20 cellular contexts compared by ENCODE assay signal in the genomic region with DNA sequence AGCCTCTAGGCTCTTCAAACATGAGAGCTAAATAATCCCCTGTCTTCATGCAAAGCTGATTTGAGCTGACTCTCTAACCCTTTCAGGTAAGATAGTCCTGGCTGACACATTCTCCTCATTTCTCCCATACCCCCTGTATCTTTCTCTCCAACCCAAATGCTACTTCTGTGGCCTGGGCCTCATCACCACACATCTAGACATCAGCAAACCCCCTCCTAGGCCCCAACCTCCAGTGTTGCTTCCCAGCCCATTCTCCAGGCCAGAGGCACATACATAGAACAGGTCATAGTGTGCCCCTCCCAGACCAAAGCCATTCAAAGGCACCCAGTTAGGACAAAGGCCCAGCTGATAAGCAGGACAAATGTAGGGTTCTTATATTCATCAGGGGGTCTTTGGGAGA.
"Had no signal": no experiment of that assay in that cellular context is flagged by ENCODE, and none has a peak within 500 bp of the region (broad histone marks: within the 10 kb centered on the region; RNA-seq: fewer than 3 reads in every experiment).

No MANE protein-coding gene starts in this region.

- H3K27ac ChIP-seq: foreskin keratinocyte, pancreas, psoas muscle, thyroid gland, vagina had no signal

- H3K4me3 Mint-ChIP-seq: activated naive CD4-positive, alpha-beta T cell treated with anti-CD3 and anti-CD28 coated beads, Interleukin-2, amount 10 ng/mL, durations not matched to agents 7 days and 5 days; memory B cell had no signal

- H3K4me3 ChIP-seq: pancreas, psoas muscle, thyroid gland, vagina had no signal

- H3K27me3 ChIP-seq: pancreas, thyroid gland, vagina had no signal

- H3K9me3 Mint-ChIP-seq: activated naive CD4-positive, alpha-beta T cell treated with anti-CD3 and anti-CD28 coated beads, Interleukin-2, amount 10 ng/mL, durations not matched to agents 7 days and 5 days had no signal

- ATAC-seq: foreskin keratinocyte; pancreas; psoas muscle; right cardiac atrium; stimulated activated naive CD8-positive, alpha-beta T cell treated with anti-CD3 and anti-CD28 coated beads, Interleukin-15, Interleukin-2, amounts not matched to agents 100 U/mL and 50 U/mL, for 24 hours had no signal

- H3K27ac Mint-ChIP-seq: activated naive CD4-positive, alpha-beta T cell treated with anti-CD3 and anti-CD28 coated beads, Interleukin-2, amount 10 ng/mL, durations not matched to agents 7 days and 5 days; memory B cell had no signal

- H3K9me3 ChIP-seq: pancreas, psoas muscle, thyroid gland, vagina had no signal

- H3K36me3 ChIP-seq: pancreas, thyroid gland, vagina had no signal

- DNase-seq: activated CD4-positive, alpha-beta T cell treated with anti-CD3 and anti-CD28 coated beads for 1 hour; activated CD4-positive, alpha-beta T cell treated with anti-CD3 and anti-CD28 coated beads, Interleukin-2, amount 50 U/mL, for 1 hour; activated CD8-positive, alpha-beta memory T cell treated with anti-CD3 and anti-CD28 coated beads for 24 hours; activated naive CD4-positive, alpha-beta T cell treated with anti-CD3 and anti-CD28 coated beads, Interleukin-2, amount 10 ng/mL, durations not matched to agents 7 days and 5 days; activated T-cell treated with anti-CD3 and anti-CD28 coated beads, Interleukin-2, amount 50 U/mL, for 48 hours; amygdala; cortex of kidney; foreskin keratinocyte; hippocampal formation; psoas muscle; right cardiac atrium; stimulated activated CD4-positive, alpha-beta T cell treated with anti-CD3 and anti-CD28 coated beads, Interleukin-12 subunit alpha, Interleukin-12 subunit beta, amount 100 ng/mL, for 4 hours; stimulated activated CD4-positive, alpha-beta T cell treated with anti-CD3 and anti-CD28 coated beads, Interleukin-4, amount 100 ng/mL, for 4 hours; stimulated activated naive CD8-positive, alpha-beta T cell treated with anti-CD3 and anti-CD28 coated beads, Interleukin-15, Interleukin-2, amounts not matched to agents 100 U/mL and 50 U/mL, for 24 hours; T-helper 1 cell; T-helper 9 cell; thyroid gland had no signal

- H3K4me1 Mint-ChIP-seq: activated naive CD4-positive, alpha-beta T cell treated with anti-CD3 and anti-CD28 coated beads, Interleukin-2, amount 10 ng/mL, durations not matched to agents 7 days and 5 days; memory B cell had no signal

- H3K4me1 ChIP-seq: foreskin keratinocyte, pancreas, psoas muscle, thyroid gland, vagina had no signal

- H3K36me3 Mint-ChIP-seq: activated naive CD4-positive, alpha-beta T cell treated with anti-CD3 and anti-CD28 coated beads, Interleukin-2, amount 10 ng/mL, durations not matched to agents 7 days and 5 days; memory B cell had no signal
